1 cellular context compared by ENCODE assay signal in the genomic region with DNA sequence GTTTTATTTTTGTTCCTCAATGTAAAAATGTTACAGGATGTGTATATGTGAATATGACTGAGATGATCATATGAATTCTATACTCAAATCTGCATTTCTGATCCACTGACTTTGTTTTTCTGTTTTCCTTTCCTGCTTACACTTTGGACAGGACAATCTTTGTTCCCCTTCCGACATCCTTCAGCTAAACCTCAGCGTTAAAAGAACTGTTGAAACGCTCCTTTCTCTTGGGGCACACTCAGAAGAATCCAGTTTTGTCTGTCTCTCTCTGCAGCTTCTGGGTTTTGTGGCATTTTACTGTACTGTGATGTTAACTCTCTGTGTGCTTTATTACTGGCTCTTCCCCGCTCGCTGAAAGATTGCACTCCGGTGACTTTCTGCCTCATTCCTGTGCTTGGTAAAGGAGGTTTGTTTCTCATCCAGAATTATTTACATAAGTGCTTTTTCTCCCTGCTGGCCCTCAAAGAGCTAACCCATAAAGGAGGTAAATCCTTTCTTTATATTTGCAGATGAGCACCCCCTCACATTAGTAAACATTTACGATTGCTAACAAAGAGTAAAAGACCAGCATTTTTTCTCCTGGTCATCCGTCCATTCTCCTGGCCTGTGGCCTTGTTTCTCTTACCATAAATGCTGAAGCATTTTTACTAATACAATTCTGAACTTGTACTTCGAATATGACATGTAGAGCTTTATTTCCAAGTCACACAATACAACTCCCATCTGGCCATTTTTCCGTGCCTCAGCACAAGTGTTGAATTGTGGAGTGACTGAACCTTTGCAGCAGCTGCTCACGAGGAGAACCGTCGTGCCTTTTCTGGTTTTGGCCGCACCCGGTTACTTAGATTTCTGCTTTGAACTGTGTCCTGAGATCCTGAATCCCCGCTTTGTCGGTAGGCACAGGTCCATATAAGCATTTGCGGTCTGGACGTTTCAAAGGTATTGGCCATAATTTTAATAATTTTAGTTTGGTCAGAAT.
TF ChIP-seq lines count a peak whose summit lies in the region.

No MANE protein-coding gene starts in this region.

TF ChIP-seq in HepG2, 621 proteins besides CTCF, POLR2A, EP300 and RAD21 (continued from another document and continues in another):
- TF ChIP-seq, protein P1, sequence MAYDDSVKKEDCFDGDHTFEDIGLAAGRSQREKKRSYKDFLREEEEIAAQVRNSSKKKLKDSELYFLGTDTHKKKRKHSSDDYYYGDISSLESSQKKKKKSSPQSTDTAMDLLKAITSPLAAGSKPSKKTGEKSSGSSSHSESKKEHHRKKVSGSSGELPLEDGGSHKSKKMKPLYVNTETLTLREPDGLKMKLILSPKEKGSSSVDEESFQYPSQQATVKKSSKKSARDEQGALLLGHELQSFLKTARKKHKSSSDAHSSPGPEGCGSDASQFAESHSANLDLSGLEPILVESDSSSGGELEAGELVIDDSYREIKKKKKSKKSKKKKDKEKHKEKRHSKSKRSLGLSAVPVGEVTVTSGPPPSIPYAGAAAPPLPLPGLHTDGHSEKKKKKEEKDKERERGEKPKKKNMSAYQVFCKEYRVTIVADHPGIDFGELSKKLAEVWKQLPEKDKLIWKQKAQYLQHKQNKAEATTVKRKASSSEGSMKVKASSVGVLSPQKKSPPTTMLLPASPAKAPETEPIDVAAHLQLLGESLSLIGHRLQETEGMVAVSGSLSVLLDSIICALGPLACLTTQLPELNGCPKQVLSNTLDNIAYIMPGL (CRISPR knock-in tag; IDR thresholded peaks at IDR 0.05; ENCODE audit: borderline replicate concordance in 1 of 2, low read depth in 1 of 2): peak in 1 of 2 experiments; percentile 41; a peak in 1 of 4 replicates
- TF ChIP-seq, protein P2, sequence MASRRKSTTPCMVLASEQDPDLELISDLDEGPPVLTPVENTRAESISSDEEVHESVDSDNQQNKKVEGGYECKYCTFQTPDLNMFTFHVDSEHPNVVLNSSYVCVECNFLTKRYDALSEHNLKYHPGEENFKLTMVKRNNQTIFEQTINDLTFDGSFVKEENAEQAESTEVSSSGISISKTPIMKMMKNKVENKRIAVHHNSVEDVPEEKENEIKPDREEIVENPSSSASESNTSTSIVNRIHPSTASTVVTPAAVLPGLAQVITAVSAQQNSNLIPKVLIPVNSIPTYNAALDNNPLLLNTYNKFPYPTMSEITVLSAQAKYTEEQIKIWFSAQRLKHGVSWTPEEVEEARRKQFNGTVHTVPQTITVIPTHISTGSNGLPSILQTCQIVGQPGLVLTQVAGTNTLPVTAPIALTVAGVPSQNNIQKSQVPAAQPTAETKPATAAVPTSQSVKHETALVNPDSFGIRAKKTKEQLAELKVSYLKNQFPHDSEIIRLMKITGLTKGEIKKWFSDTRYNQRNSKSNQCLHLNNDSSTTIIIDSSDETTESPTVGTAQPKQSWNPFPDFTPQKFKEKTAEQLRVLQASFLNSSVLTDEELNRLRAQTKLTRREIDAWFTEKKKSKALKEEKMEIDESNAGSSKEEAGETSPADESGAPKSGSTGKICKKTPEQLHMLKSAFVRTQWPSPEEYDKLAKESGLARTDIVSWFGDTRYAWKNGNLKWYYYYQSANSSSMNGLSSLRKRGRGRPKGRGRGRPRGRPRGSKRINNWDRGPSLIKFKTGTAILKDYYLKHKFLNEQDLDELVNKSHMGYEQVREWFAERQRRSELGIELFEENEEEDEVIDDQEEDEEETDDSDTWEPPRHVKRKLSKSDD (CRISPR knock-in tag; IDR thresholded peaks at IDR 0.05; ENCODE audit: low read depth): no peak
- TF ChIP-seq NBN (conservative IDR thresholded peaks at IDR 0.05): no peak
- TF ChIP-seq KDM5B (CRISPR knock-in tag; IDR thresholded peaks at IDR 0.05; ENCODE audit: borderline replicate concordance): no peak
- TF ChIP-seq FOXK1 (CRISPR knock-in tag; IDR thresholded peaks at IDR 0.05; ENCODE audit: borderline replicate concordance, low read depth): peak; percentile 50; the same call in 1 of the 2 replicates
- no peak for TF ChIP-seq KDM5A (IDR thresholded peaks at IDR 0.05; ENCODE audit: borderline replicate concordance, low read length)
- peak; percentile 67; the same call in 1 of the 2 replicates for TF ChIP-seq ZNF281 (CRISPR knock-in tag; IDR thresholded peaks at IDR 0.05; ENCODE audit: borderline replicate concordance)
- TF ChIP-seq, protein P3, sequence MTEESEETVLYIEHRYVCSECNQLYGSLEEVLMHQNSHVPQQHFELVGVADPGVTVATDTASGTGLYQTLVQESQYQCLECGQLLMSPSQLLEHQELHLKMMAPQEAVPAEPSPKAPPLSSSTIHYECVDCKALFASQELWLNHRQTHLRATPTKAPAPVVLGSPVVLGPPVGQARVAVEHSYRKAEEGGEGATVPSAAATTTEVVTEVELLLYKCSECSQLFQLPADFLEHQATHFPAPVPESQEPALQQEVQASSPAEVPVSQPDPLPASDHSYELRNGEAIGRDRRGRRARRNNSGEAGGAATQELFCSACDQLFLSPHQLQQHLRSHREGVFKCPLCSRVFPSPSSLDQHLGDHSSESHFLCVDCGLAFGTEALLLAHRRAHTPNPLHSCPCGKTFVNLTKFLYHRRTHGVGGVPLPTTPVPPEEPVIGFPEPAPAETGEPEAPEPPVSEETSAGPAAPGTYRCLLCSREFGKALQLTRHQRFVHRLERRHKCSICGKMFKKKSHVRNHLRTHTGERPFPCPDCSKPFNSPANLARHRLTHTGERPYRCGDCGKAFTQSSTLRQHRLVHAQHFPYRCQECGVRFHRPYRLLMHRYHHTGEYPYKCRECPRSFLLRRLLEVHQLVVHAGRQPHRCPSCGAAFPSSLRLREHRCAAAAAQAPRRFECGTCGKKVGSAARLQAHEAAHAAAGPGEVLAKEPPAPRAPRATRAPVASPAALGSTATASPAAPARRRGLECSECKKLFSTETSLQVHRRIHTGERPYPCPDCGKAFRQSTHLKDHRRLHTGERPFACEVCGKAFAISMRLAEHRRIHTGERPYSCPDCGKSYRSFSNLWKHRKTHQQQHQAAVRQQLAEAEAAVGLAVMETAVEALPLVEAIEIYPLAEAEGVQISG (CRISPR knock-in tag; IDR thresholded peaks at IDR 0.05): no peak
- TF ChIP-seq ZFP82 (CRISPR knock-in tag; IDR thresholded peaks at IDR 0.05; ENCODE audit: borderline replicate concordance): no peak
- peak; percentile 69 for TF ChIP-seq ASH2L (IDR thresholded peaks at IDR 0.05; ENCODE audit: insufficient read length, low read depth, low read length)
- no peak for TF ChIP-seq ZNF260 (CRISPR knock-in tag; IDR thresholded peaks at IDR 0.05; ENCODE audit: borderline replicate concordance, low read depth)
- TF ChIP-seq MED1 (CRISPR knock-in tag; IDR thresholded peaks at IDR 0.05): peak; percentile 67
- TF ChIP-seq ZNF317 (CRISPR knock-in tag; IDR thresholded peaks at IDR 0.05): no peak
- TF ChIP-seq GZF1 (CRISPR knock-in tag; IDR thresholded peaks at IDR 0.05): no peak
- TF ChIP-seq NAIF1 (CRISPR knock-in tag; IDR thresholded peaks at IDR 0.05; ENCODE audit: borderline replicate concordance): no peak
- peak; percentile 96 for TF ChIP-seq ARID5B (CRISPR knock-in tag; IDR thresholded peaks at IDR 0.05)
- TF ChIP-seq ZNF761 (CRISPR knock-in tag; conservative IDR thresholded peaks at IDR 0.05): no peak
- TF ChIP-seq, protein P4, sequence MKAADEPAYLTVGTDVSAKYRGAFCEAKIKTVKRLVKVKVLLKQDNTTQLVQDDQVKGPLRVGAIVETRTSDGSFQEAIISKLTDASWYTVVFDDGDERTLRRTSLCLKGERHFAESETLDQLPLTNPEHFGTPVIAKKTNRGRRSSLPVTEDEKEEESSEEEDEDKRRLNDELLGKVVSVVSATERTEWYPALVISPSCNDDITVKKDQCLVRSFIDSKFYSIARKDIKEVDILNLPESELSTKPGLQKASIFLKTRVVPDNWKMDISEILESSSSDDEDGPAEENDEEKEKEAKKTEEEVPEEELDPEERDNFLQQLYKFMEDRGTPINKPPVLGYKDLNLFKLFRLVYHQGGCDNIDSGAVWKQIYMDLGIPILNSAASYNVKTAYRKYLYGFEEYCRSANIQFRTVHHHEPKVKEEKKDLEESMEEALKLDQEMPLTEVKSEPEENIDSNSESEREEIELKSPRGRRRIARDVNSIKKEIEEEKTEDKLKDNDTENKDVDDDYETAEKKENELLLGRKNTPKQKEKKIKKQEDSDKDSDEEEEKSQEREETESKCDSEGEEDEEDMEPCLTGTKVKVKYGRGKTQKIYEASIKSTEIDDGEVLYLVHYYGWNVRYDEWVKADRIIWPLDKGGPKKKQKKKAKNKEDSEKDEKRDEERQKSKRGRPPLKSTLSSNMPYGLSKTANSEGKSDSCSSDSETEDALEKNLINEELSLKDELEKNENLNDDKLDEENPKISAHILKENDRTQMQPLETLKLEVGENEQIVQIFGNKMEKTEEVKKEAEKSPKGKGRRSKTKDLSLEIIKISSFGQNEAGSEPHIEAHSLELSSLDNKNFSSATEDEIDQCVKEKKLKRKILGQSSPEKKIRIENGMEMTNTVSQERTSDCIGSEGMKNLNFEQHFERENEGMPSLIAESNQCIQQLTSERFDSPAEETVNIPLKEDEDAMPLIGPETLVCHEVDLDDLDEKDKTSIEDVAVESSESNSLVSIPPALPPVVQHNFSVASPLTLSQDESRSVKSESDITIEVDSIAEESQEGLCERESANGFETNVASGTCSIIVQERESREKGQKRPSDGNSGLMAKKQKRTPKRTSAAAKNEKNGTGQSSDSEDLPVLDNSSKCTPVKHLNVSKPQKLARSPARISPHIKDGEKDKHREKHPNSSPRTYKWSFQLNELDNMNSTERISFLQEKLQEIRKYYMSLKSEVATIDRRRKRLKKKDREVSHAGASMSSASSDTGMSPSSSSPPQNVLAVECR (CRISPR knock-in tag; IDR thresholded peaks at IDR 0.05; ENCODE audit: borderline replicate concordance): no peak; the same call in 1 of the 2 replicates
- TF ChIP-seq ZNF263 (CRISPR knock-in tag; IDR thresholded peaks at IDR 0.05): no peak; the same call in 1 of the 2 replicates
- no peak for TF ChIP-seq SNAPC4 (CRISPR knock-in tag; IDR thresholded peaks at IDR 0.05)
